In genomic region chr7:122354656-122355055, GRCh38 we compare ENCODE assay signal across 37 cellular contexts. TPM values are rescaled to one million over a fixed set of nuclear protein-coding genes. Genes with fewer than 3 reads are reported as not detected.
"Had no signal": no experiment of that assay in that cellular context is flagged by ENCODE, and none has a peak within 500 bp of the region (broad histone marks: within the 10 kb centered on the region; RNA-seq: fewer than 3 reads in every experiment).

No MANE protein-coding gene starts in this region.

- H3K36me3 ChIP-seq: MG63 had no signal

- H3K27me3 ChIP-seq: MG63 had no signal

- H3K9me3 ChIP-seq: MG63 had no signal

- H3K4me3 ChIP-seq: MG63 had no signal

- DNase-seq: Karpas-422, Kasumi-1, MG63, MM.1S, MV-4-11, NCI-H1048, NCI-H1092, NCI-H1092 treated with DMSO at 0.1 percent for 48 hours, NCI-H1105, NCI-H1105 treated with DMSO at 0.1 percent for 48 hours, NCI-H1417, NCI-H1417 treated with DMSO at 0.1 percent for 48 hours, NCI-H1436, NCI-H146, NCI-H1694, NCI-H1694 treated with DMSO at 0.1 percent for 48 hours, NCI-H187, NCI-H187 treated with DMSO at 0.1 percent for 48 hours, NCI-H1930, NCI-H2029, NCI-H2029 treated with DMSO at 0.1 percent for 48 hours, NCI-H2081, NCI-H2081 treated with DMSO at 0.1 percent for 48 hours, NCI-H2107, NCI-H2171, NCI-H2171 treated with DMSO at 0.1 percent for 48 hours, NCI-H2227 treated with DMSO at 0.1 percent for 48 hours, NCI-H226, NCI-H345, NCI-H446, NCI-H446 treated with DMSO at 0.1 percent for 48 hours, NCI-H510A, NCI-H510A treated with DMSO at 0.1 percent for 48 hours had no signal

- H3K27ac ChIP-seq: KMS-11 had no signal

RNA-seq across cellular contexts. Expression of gene FEZF1, which starts 50.1 kb away (rescaled TPM):
- total RNA-seq: LHCN-M2, M059J, MCF 10A had no signal
